Comparison of ENCODE assay signal across 16 cellular contexts in genomic region chr20:57671662-57672061, GRCh38. TPM values are rescaled to one million over a fixed set of nuclear protein-coding genes. Genes with fewer than 3 reads are reported as not detected.
DNase-seq lines count a peak whose midpoint lies in the region; ATAC-seq and TF ChIP-seq lines count a peak whose summit lies in the region.
"Had no signal": no experiment of that assay in that cellular context is flagged by ENCODE, and none has a peak within 500 bp of the region (broad histone marks: within the 10 kb centered on the region; RNA-seq: fewer than 3 reads in every experiment).

No MANE protein-coding gene starts in this region.

- no peak overlapping the region for H3K27ac ChIP-seq in left ventricle myocardium inferior (replicated peaks)

- ATAC-seq in left cardiac atrium: no peak
- ATAC-seq in HG02763 (IDR thresholded peaks at IDR 0.05; ENCODE audit: unreplicated experiment): no peak
- ATAC-seq: stimulated activated memory B cell treated with anti-CD40 and anti-IgM and Interleukin-4, amounts not matched to agents 10 μg/mL and 1 μg/mL and 100 μg/mL, for 72 hours had no signal

- no peak for TF ChIP-seq RAD21 in Ishikawa (IDR thresholded peaks at IDR 0.05; ENCODE audit: low read depth)

- intact Hi-C loops in left ventricle myocardium inferior (cut with micrococcal nuclease) (no loop called here), left cardiac atrium (cut with DNase I) (loop anchor here in 1 of 2 donors (5.0 kb wide), 1 partner anchor 36 kb away; no protein-coding TSS in a partner anchor)

- H3K4me1 Mint-ChIP-seq in brain: peaks cover 87% of the 10 kb centered on the region
- peaks cover 15% of the 10 kb centered on the region for H3K4me1 Mint-ChIP-seq in type B pancreatic cell (ENCODE audit: unreplicated experiment)

- H3K27me3 ChIP-seq in left ventricle myocardium inferior (ENCODE audit: low read depth): no peaks in the 10 kb centered on the region
- H3K27me3 ChIP-seq: heart left ventricle, Peyer's patch had no signal

- no peak for DNase-seq in left ventricle myocardium inferior
- DNase-seq in left cardiac atrium: no peak
- no peak for DNase-seq in type B pancreatic cell (ENCODE audit: extremely low spot score, unreplicated experiment)
- DNase-seq in pons (ENCODE audit: low spot score): no peak
- no peak for DNase-seq in activated T-cell treated with anti-CD3 and anti-CD28 coated beads, Interleukin-2, amount 50 U/mL, for 1 hour
- DNase-seq: activated CD4-positive, alpha-beta T cell treated with anti-CD3 and anti-CD28 coated beads for 1 hour; GOT3; islet precursor cell; T-helper 2 cell had no signal

- H3K27me3 Mint-ChIP-seq in brain (no peaks in the 10 kb centered on the region), type B pancreatic cell (no peaks in the 10 kb centered on the region)
- H3K27me3 Mint-ChIP-seq: activated naive CD8-positive, alpha-beta T cell; stimulated activated memory B cell treated with anti-CD40 and anti-IgM and Interleukin-4, amounts not matched to agents 10 μg/mL and 1 μg/mL and 100 μg/mL, for 72 hours had no signal

- no peaks in the 10 kb centered on the region for H3K36me3 Mint-ChIP-seq in brain
- H3K36me3 Mint-ChIP-seq in type B pancreatic cell: no peaks in the 10 kb centered on the region
- H3K36me3 Mint-ChIP-seq: activated naive CD8-positive, alpha-beta T cell; stimulated activated memory B cell treated with anti-CD40 and anti-IgM and Interleukin-4, amounts not matched to agents 10 μg/mL and 1 μg/mL and 100 μg/mL, for 72 hours had no signal

- H3K9me3 ChIP-seq in left ventricle myocardium inferior (replicated peaks): no peaks in the 10 kb centered on the region
- H3K9me3 ChIP-seq: heart left ventricle, Peyer's patch had no signal

- no peaks in the 10 kb centered on the region for H3K9me3 Mint-ChIP-seq in brain
- H3K9me3 Mint-ChIP-seq in type B pancreatic cell: no peaks in the 10 kb centered on the region
- H3K9me3 Mint-ChIP-seq: stimulated activated memory B cell treated with anti-CD40 and anti-IgM and Interleukin-4, amounts not matched to agents 10 μg/mL and 1 μg/mL and 100 μg/mL, for 72 hours had no signal

- TF ChIP-seq CTCF in left ventricle myocardium inferior (IDR thresholded peaks at IDR 0.05; ENCODE audit: borderline replicate concordance) (no peak), brain (conservative IDR thresholded peaks at IDR 0.05) (no peak), type B pancreatic cell (conservative IDR thresholded peaks at IDR 0.05) (peak; percentile 18)

- H3K27ac Mint-ChIP-seq in brain: peak overlapping the region in 3 of 5 experiments; percentile 32 to 83 (median 57)
- no peak overlapping the region for H3K27ac Mint-ChIP-seq in type B pancreatic cell
- H3K27ac Mint-ChIP-seq: activated naive CD8-positive, alpha-beta T cell; stimulated activated memory B cell treated with anti-CD40 and anti-IgM and Interleukin-4, amounts not matched to agents 10 μg/mL and 1 μg/mL and 100 μg/mL, for 72 hours had no signal

- H3K4me3 Mint-ChIP-seq in brain (peak overlapping the region in 3 of 5 experiments; percentile 36 to 65 (median 52)), type B pancreatic cell (no peak overlapping the region)
- H3K4me3 Mint-ChIP-seq: activated naive CD8-positive, alpha-beta T cell; stimulated activated memory B cell treated with anti-CD40 and anti-IgM and Interleukin-4, amounts not matched to agents 10 μg/mL and 1 μg/mL and 100 μg/mL, for 72 hours had no signal

- TF ChIP-seq EP300 in Ishikawa (IDR thresholded peaks at IDR 0.05; ENCODE audit: borderline replicate concordance): no peak

- peak overlapping the region; percentile 42 for H3K4me3 ChIP-seq in left ventricle myocardium inferior
- H3K4me3 ChIP-seq: Peyer's patch had no signal

- peaks cover 76% of the 10 kb centered on the region for H3K4me1 ChIP-seq in left ventricle myocardium inferior

- H3K36me3 ChIP-seq in left ventricle myocardium inferior: no peaks in the 10 kb centered on the region
- H3K36me3 ChIP-seq: heart left ventricle, Peyer's patch had no signal

TF ChIP-seq in Ishikawa, 13 proteins besides CTCF, POLR2A, EP300 and RAD21:
- TF ChIP-seq EGR1 (IDR thresholded peaks at IDR 0.05) (no peak), CEBPB (IDR thresholded peaks at IDR 0.05) (peak; percentile 53; the same call in 1 of the 2 replicates)

RNA-seq across cellular contexts. Expression of gene PMEPA1, which starts 38.2 kb away (rescaled TPM):
- total RNA-seq in left ventricle myocardium inferior: 36.4 TPM
- 10 to 100 TPM; 28.3 to 60.3 TPM for total RNA-seq in left cardiac atrium
- polyA plus RNA-seq in brain (ENCODE audit: insufficient read depth, low read depth, low replicate concordance): 43.8 TPM
- total RNA-seq in type B pancreatic cell (ENCODE audit: low replicate concordance): 4.3 and 8.8 TPM in 2 replicates

RNA-seq across cellular contexts. Expression of gene ZBP1, which starts 51.4 kb away (rescaled TPM):
- total RNA-seq in left ventricle myocardium inferior (not detected), left cardiac atrium (under 1 TPM in 1 of 2 donors, not detected in 1; 0.47 TPM), type B pancreatic cell (ENCODE audit: low replicate concordance) (not detected in 2 replicates)
- polyA plus RNA-seq in brain (ENCODE audit: insufficient read depth, low read depth, low replicate concordance): not detected
